In the genomic region with DNA sequence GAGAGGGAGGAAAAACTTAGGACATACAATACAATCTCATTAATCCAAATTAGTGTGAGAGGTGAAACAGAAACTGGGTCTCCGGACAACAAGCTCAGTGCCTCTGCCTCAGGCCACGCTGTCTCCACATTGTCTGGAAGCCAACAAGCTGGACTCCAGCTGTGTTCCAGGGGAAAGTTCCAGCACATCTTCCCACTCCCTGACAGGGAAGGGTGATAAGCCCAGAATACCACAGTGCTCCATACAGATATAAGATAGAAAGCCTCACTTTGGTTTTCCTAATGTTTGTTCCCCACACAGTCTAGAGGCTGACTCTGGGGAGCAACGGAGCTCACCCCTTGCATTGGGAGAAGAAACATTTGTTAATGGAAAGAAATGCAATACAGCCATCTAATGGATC, we compare ENCODE assay signal across 21 cellular contexts.
"Had no signal": no experiment of that assay in that cellular context is flagged by ENCODE, and none has a peak within 500 bp of the region (broad histone marks: within the 10 kb centered on the region; RNA-seq: fewer than 3 reads in every experiment).

No MANE protein-coding gene starts in this region.

- H3K4me1 Mint-ChIP-seq: naive thymus-derived CD4-positive, alpha-beta T cell; stimulated activated memory B cell treated with anti-CD40 and anti-IgM and Interleukin-4, amounts not matched to agents 10 μg/mL and 1 μg/mL and 100 μg/mL, for 72 hours had no signal

- H3K27ac Mint-ChIP-seq: naive thymus-derived CD4-positive, alpha-beta T cell; nephron; neural progenitor cell; stimulated activated memory B cell treated with anti-CD40 and anti-IgM and Interleukin-4, amounts not matched to agents 10 μg/mL and 1 μg/mL and 100 μg/mL, for 72 hours; type B pancreatic cell had no signal

- H3K9ac ChIP-seq: neural progenitor cell, parathyroid adenoma had no signal

- H3K27me3 ChIP-seq: gastroesophageal sphincter, neural progenitor cell, sigmoid colon, testis, tibial artery had no signal

- H3K9me3 ChIP-seq: gastroesophageal sphincter, prostate gland, sigmoid colon, testis, tibial artery had no signal

- H3K4me3 Mint-ChIP-seq: naive thymus-derived CD4-positive, alpha-beta T cell; nephron; neural progenitor cell; stimulated activated memory B cell treated with anti-CD40 and anti-IgM and Interleukin-4, amounts not matched to agents 10 μg/mL and 1 μg/mL and 100 μg/mL, for 72 hours; type B pancreatic cell had no signal

- H3K36me3 Mint-ChIP-seq: naive thymus-derived CD4-positive, alpha-beta T cell; neural progenitor cell; stimulated activated memory B cell treated with anti-CD40 and anti-IgM and Interleukin-4, amounts not matched to agents 10 μg/mL and 1 μg/mL and 100 μg/mL, for 72 hours; type B pancreatic cell had no signal

- H3K4me1 ChIP-seq: gastroesophageal sphincter, neural progenitor cell, prostate gland, sigmoid colon, testis had no signal

- H2AFZ ChIP-seq: neural progenitor cell had no signal

- H3K36me3 ChIP-seq: gastroesophageal sphincter, neural progenitor cell, prostate gland, sigmoid colon, tibial artery had no signal

- H3K27me3 Mint-ChIP-seq: stimulated activated memory B cell treated with anti-CD40 and anti-IgM and Interleukin-4, amounts not matched to agents 10 μg/mL and 1 μg/mL and 100 μg/mL, for 72 hours had no signal

- DNase-seq: dorsolateral prefrontal cortex; effector CD4-positive, alpha-beta T cell; foreskin fibroblast; mesenchymal stem cell; midbrain; naive thymus-derived CD4-positive, alpha-beta T cell; right cardiac atrium; sigmoid colon; stimulated activated CD4-positive, alpha-beta T cell treated with anti-CD3 and anti-CD28 coated beads, Interleukin-2, amount 100 ng/mL, for 24 hours; stimulated activated CD4-positive, alpha-beta T cell treated with anti-CD3 and anti-CD28 coated beads, Interleukin-4, amount 100 ng/mL, for 24 hours; stimulated activated naive CD8-positive, alpha-beta T cell treated with anti-CD3 and anti-CD28 coated beads, Interleukin-15, Interleukin-2, amounts not matched to agents 100 U/mL and 50 U/mL, for 24 hours; substantia nigra; testis; tibial artery had no signal

- H3K79me2 ChIP-seq: parathyroid adenoma had no signal

- H3K4me2 ChIP-seq: neural progenitor cell had no signal

- H3K27ac ChIP-seq: dorsolateral prefrontal cortex, gastroesophageal sphincter, neural progenitor cell, parathyroid adenoma, prostate gland, sigmoid colon, testis, tibial artery had no signal

- ATAC-seq: gastroesophageal sphincter; naive thymus-derived CD4-positive, alpha-beta T cell; stimulated activated memory B cell treated with anti-CD40 and anti-IgM and Interleukin-4, amounts not matched to agents 10 μg/mL and 1 μg/mL and 100 μg/mL, for 72 hours; stimulated activated naive CD8-positive, alpha-beta T cell treated with anti-CD3 and anti-CD28 coated beads, Interleukin-15, Interleukin-2, amounts not matched to agents 100 U/mL and 50 U/mL, for 24 hours had no signal

- H3K4me3 ChIP-seq: dorsolateral prefrontal cortex, gastroesophageal sphincter, neural progenitor cell, prostate gland, sigmoid colon, testis, tibial artery had no signal
